In genomic region chr7:149005427-149006344, GRCh38 we compare ENCODE assay signal across 8 cellular contexts. TPM values are rescaled to one million over a fixed set of nuclear protein-coding genes. Genes with fewer than 3 reads are reported as not detected.
A peak's percentile ranks its signal among the peaks of the same experiment; 100 is the strongest.
DNase-seq lines count a peak whose midpoint lies in the region; ATAC-seq and TF ChIP-seq lines count a peak whose summit lies in the region.

No MANE protein-coding gene starts in this region.

- no peaks in the 10 kb centered on the region for H3K27me3 Mint-ChIP-seq in activated naive CD4-positive, alpha-beta T cell treated with anti-CD3 and anti-CD28 coated beads for 36 hours (ENCODE audit: low read depth)

- intact Hi-C loops in activated naive CD4-positive, alpha-beta T cell treated with anti-CD3 and anti-CD28 coated beads for 36 hours (cut with micrococcal nuclease), result loop anchor here (1.0 kb wide), 4 partner anchors 23 to 121 kb away; partner anchors contain the start of genes PDIA4, ZNF425 and ZNF786

- no peaks in the 10 kb centered on the region for H3K9me3 Mint-ChIP-seq in activated naive CD4-positive, alpha-beta T cell treated with anti-CD3 and anti-CD28 coated beads for 36 hours

- no peak overlapping the region for H3K27ac ChIP-seq in cardiac muscle cell

- DNase-seq in AG09319 (ENCODE audit: extremely low read depth, low read depth) (peak; percentile 28), HK-2 (ENCODE audit: unreplicated experiment) (peak; percentile 58), SHP77 treated with DMSO at 0.1 percent for 48 hours (lab: John Stamatoyannopoulos, UW) (peak; percentile 18), cardiac muscle cell (ENCODE audit: low read depth in 1 of 2, low spot score in 1 of 2) (peak; percentile 76 to 88), pulmonary artery endothelial cell (ENCODE audit: low read depth, low spot score) (peak; percentile 50)
- peak; percentile 88 for DNase-seq in activated naive CD4-positive, alpha-beta T cell treated with anti-CD3 and anti-CD28 coated beads for 36 hours

- H3K4me3 Mint-ChIP-seq in activated naive CD4-positive, alpha-beta T cell treated with anti-CD3 and anti-CD28 coated beads for 36 hours, result no peak overlapping the region

- H3K4me1 ChIP-seq in cardiac muscle cell (ENCODE audit: low read depth), result no peaks in the 10 kb centered on the region

- H3K27me3 ChIP-seq in cardiac muscle cell, result no peaks in the 10 kb centered on the region

- H3K4me1 Mint-ChIP-seq in activated naive CD4-positive, alpha-beta T cell treated with anti-CD3 and anti-CD28 coated beads for 36 hours (ENCODE audit: low read depth), result peaks cover 3% of the 10 kb centered on the region

- H3K36me3 ChIP-seq in cardiac muscle cell, result peaks cover 49% of the 10 kb centered on the region

- H3K36me3 Mint-ChIP-seq in activated naive CD4-positive, alpha-beta T cell treated with anti-CD3 and anti-CD28 coated beads for 36 hours (ENCODE audit: low read depth), result peaks cover 23% of the 10 kb centered on the region

- CTCF ChIA-PET in activated naive CD4-positive, alpha-beta T cell treated with anti-CD3 and anti-CD28 coated beads for 36 hours (lab: Charles Lee), result interaction anchor here (0.6 to 3.8 kb wide), 30 partner anchors 8 to 619 kb away, joined by 3 to 59 read pairs (median 4); partner anchors contain the start of gene PDIA4

- no peak overlapping the region for H3K27ac Mint-ChIP-seq in activated naive CD4-positive, alpha-beta T cell treated with anti-CD3 and anti-CD28 coated beads for 36 hours

- no peak overlapping the region for H3K4me3 ChIP-seq in cardiac muscle cell

- TF ChIP-seq CTCF in AG09319 (IDR thresholded peaks at IDR 0.05; ENCODE audit: low read depth, low read length) (peak; percentile 77), cardiac muscle cell (IDR thresholded peaks at IDR 0.05; ENCODE audit: low read depth, low read length) (peak; percentile 73)

- H3K9me3 ChIP-seq in cardiac muscle cell (ENCODE audit: low read depth), result no peaks in the 10 kb centered on the region

- ATAC-seq in GM18909 (IDR thresholded peaks at IDR 0.05; ENCODE audit: poor library complexity, unreplicated experiment) (peak; percentile 82), GM18870 (IDR thresholded peaks at IDR 0.05; ENCODE audit: unreplicated experiment) (no peak)

RNA-seq across cellular contexts. Expression of gene PDIA4, which starts 22.6 kb away (rescaled TPM):
- 10 to 100 TPM; 80.2 to 82.8 TPM for total RNA-seq in activated naive CD4-positive, alpha-beta T cell treated with anti-CD3 and anti-CD28 coated beads for 36 hours
- 150 and 323 TPM in 2 replicates for total RNA-seq in cardiac muscle cell
- 148 and 367 TPM in 2 replicates for polyA plus RNA-seq in cardiac muscle cell
- total RNA-seq in pulmonary artery endothelial cell, result 456 and 570 TPM in 2 replicates

Comparison
In these comparisons a context has a peak if more than half of its experiments do, and no peak if none do; other contexts are left out.
1. DNase-seq: peak in every context shown above with its lines; median percentile 88 in activated naive CD4-positive, alpha-beta T cell treated with anti-CD3 and anti-CD28 coated beads for 36 hours; 82 in cardiac muscle cell; 58 in HK-2; 50 in pulmonary artery endothelial cell; 28 in AG09319; 18 in SHP77 treated with DMSO at 0.1 percent for 48 hours.